Comparison of ENCODE assay signal across 26 cellular contexts in the genomic region with DNA sequence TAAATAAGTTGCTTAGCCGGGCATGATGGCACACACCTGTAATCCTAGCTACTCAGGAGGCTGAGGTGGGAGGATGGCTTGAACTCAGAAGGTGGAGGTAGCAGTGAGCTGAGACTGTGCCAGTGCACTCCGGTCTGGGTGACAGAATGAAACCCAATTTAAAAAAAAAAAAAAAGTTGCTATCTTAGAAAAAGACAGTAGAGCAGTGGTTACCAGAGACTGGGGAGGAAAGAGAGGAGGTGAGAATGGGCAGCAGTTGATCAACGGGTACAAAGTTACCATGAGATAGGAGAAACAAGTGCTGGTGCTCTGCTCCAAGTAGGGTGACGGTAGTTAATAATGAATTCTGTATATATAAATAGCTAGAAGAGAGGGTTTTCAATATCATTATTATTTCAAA. TPM values are rescaled to one million over a fixed set of nuclear protein-coding genes. Genes with fewer than 3 reads are reported as not detected.
DNase-seq lines count a peak whose midpoint lies in the region; ATAC-seq lines count a peak whose summit lies in the region.
"Had no signal": no experiment of that assay in that cellular context is flagged by ENCODE, and none has a peak within 500 bp of the region (broad histone marks: within the 10 kb centered on the region; RNA-seq: fewer than 3 reads in every experiment).

No MANE protein-coding gene starts in this region.

- no peak for DNase-seq in stimulated activated naive CD8-positive, alpha-beta T cell treated with anti-CD3 and anti-CD28 coated beads, Interleukin-15, amount 100 ng/mL, for 72 hours
- no peak for DNase-seq in activated CD4-positive, alpha-beta memory T cell treated with anti-CD3 and anti-CD28 coated beads for 36 hours
- DNase-seq in ecto neural progenitor cell (ENCODE audit: low spot score): peak; percentile 0
- DNase-seq in activated gamma-delta T cell treated with Interleukin-2 at 50 U/mL for 16 hours: no peak
- DNase-seq: activated CD4-positive, CD25-positive, alpha-beta regulatory T cell treated with anti-CD3 and anti-CD28 coated beads, Interleukin-2, amount 50 U/mL, for 72 hours; Calu3; DMS79 treated with DMSO at 0.1 percent for 48 hours; GDM1; H7; Karpas-422; lower lobe of right lung; NCI-H1417; NCI-H2029; NCI-H524; NK-92 treated with Interleukin-12 subunit alpha and Interleukin-12 subunit beta, amount 100 ng/mL, for 24 hours; ovary; PC-3; upper lobe of left lung had no signal

- POLR2A ChIA-PET in activated CD4-positive, alpha-beta memory T cell treated with anti-CD3 and anti-CD28 coated beads for 36 hours (lab: Charles Lee): interaction anchor here (0.7 to 2.7 kb wide), 4 partner anchors 16 to 122 kb away, joined by 3 to 27 read pairs (median 8); no protein-coding TSS in a partner anchor

- H3K4me3 Mint-ChIP-seq in stimulated activated naive CD8-positive, alpha-beta T cell treated with anti-CD3 and anti-CD28 coated beads, Interleukin-15, Interleukin-2, amounts not matched to agents 100 ng/mL and 50 ng/mL, for 24 hours: peak overlapping the region; percentile 27
- H3K4me3 Mint-ChIP-seq in stimulated activated naive CD8-positive, alpha-beta T cell treated with anti-CD3 and anti-CD28 coated beads, Interleukin-15, amount 100 ng/mL, for 72 hours: peak overlapping the region in 1 of 2 donors; percentile 33
- no peak overlapping the region for H3K4me3 Mint-ChIP-seq in activated CD4-positive, alpha-beta memory T cell treated with anti-CD3 and anti-CD28 coated beads for 36 hours

- H3K9me3 Mint-ChIP-seq in stimulated activated naive CD8-positive, alpha-beta T cell treated with anti-CD3 and anti-CD28 coated beads, Interleukin-15, Interleukin-2, amounts not matched to agents 100 ng/mL and 50 ng/mL, for 24 hours: peaks cover 4% of the 10 kb centered on the region
- peaks cover 0 to 5% of the 10 kb centered on the region in 2 donors for H3K9me3 Mint-ChIP-seq in stimulated activated naive CD8-positive, alpha-beta T cell treated with anti-CD3 and anti-CD28 coated beads, Interleukin-15, amount 100 ng/mL, for 72 hours
- no peaks in the 10 kb centered on the region for H3K9me3 Mint-ChIP-seq in activated CD4-positive, alpha-beta memory T cell treated with anti-CD3 and anti-CD28 coated beads for 36 hours
- H3K9me3 Mint-ChIP-seq: stimulated activated memory B cell treated with anti-CD40 and anti-IgM and Interleukin-4, amounts not matched to agents 10 μg/mL and 1 μg/mL and 100 μg/mL, for 72 hours had no signal

- peak overlapping the region; percentile 37 for H3K27ac Mint-ChIP-seq in stimulated activated naive CD8-positive, alpha-beta T cell treated with anti-CD3 and anti-CD28 coated beads, Interleukin-15, Interleukin-2, amounts not matched to agents 100 ng/mL and 50 ng/mL, for 24 hours
- H3K27ac Mint-ChIP-seq in stimulated activated naive CD8-positive, alpha-beta T cell treated with anti-CD3 and anti-CD28 coated beads, Interleukin-15, amount 100 ng/mL, for 72 hours: peak overlapping the region in 1 of 2 donors; percentile 6
- peak overlapping the region; percentile 24 for H3K27ac Mint-ChIP-seq in activated CD4-positive, alpha-beta memory T cell treated with anti-CD3 and anti-CD28 coated beads for 36 hours

- H3K36me3 Mint-ChIP-seq in stimulated activated naive CD8-positive, alpha-beta T cell treated with anti-CD3 and anti-CD28 coated beads, Interleukin-15, Interleukin-2, amounts not matched to agents 100 ng/mL and 50 ng/mL, for 24 hours (ENCODE audit: low read depth): no peaks in the 10 kb centered on the region
- no peaks in the 10 kb centered on the region for H3K36me3 Mint-ChIP-seq in activated CD4-positive, alpha-beta memory T cell treated with anti-CD3 and anti-CD28 coated beads for 36 hours

- H3K4me1 Mint-ChIP-seq in stimulated activated naive CD8-positive, alpha-beta T cell treated with anti-CD3 and anti-CD28 coated beads, Interleukin-15, Interleukin-2, amounts not matched to agents 100 ng/mL and 50 ng/mL, for 24 hours (ENCODE audit: low read depth): peaks cover 81% of the 10 kb centered on the region
- H3K4me1 Mint-ChIP-seq in stimulated activated naive CD8-positive, alpha-beta T cell treated with anti-CD3 and anti-CD28 coated beads, Interleukin-15, amount 100 ng/mL, for 72 hours: peaks cover 74% of the 10 kb centered on the region
- peaks cover 89% of the 10 kb centered on the region for H3K4me1 Mint-ChIP-seq in activated CD4-positive, alpha-beta memory T cell treated with anti-CD3 and anti-CD28 coated beads for 36 hours (ENCODE audit: low read depth)

- intact Hi-C loops in activated CD4-positive, alpha-beta memory T cell treated with anti-CD3 and anti-CD28 coated beads for 36 hours (cut with micrococcal nuclease): loop anchor here (1.0 kb wide), 1 partner anchor 17 kb away; a partner anchor contains a TSS

- CTCF ChIA-PET in activated CD4-positive, alpha-beta memory T cell treated with anti-CD3 and anti-CD28 coated beads for 36 hours (lab: Charles Lee): interaction anchor here (0.6 to 3.1 kb wide), 7 partner anchors 16 to 1310 kb away, joined by 3 to 24 read pairs (median 4); a partner anchor contains a TSS

- peaks cover 36% of the 10 kb centered on the region for H3K27me3 Mint-ChIP-seq in stimulated activated naive CD8-positive, alpha-beta T cell treated with anti-CD3 and anti-CD28 coated beads, Interleukin-15, Interleukin-2, amounts not matched to agents 100 ng/mL and 50 ng/mL, for 24 hours
- H3K27me3 Mint-ChIP-seq in stimulated activated naive CD8-positive, alpha-beta T cell treated with anti-CD3 and anti-CD28 coated beads, Interleukin-15, amount 100 ng/mL, for 72 hours: peaks cover 45% of the 10 kb centered on the region
- H3K27me3 Mint-ChIP-seq in activated CD4-positive, alpha-beta memory T cell treated with anti-CD3 and anti-CD28 coated beads for 36 hours: peaks cover 31% of the 10 kb centered on the region
- H3K27me3 Mint-ChIP-seq: stimulated activated memory B cell treated with anti-CD40 and anti-IgM and Interleukin-4, amounts not matched to agents 10 μg/mL and 1 μg/mL and 100 μg/mL, for 72 hours had no signal

- no peak for ATAC-seq in stimulated activated naive CD8-positive, alpha-beta T cell treated with anti-CD3 and anti-CD28 coated beads, Interleukin-15, amount 100 ng/mL, for 72 hours
- no peak for ATAC-seq in HG03025 (IDR thresholded peaks at IDR 0.05; ENCODE audit: low FRiP score, unreplicated experiment)
- ATAC-seq in HG02571 (IDR thresholded peaks at IDR 0.05; ENCODE audit: unreplicated experiment): no peak
- ATAC-seq: gastroesophageal sphincter, lower lobe of right lung, PC-3 had no signal

RNA-seq across cellular contexts. Expression of a gene that starts 0.8 kb away (rescaled TPM):
- total RNA-seq in activated CD4-positive, alpha-beta memory T cell treated with anti-CD3 and anti-CD28 coated beads for 36 hours: 1 to 10 TPM; 2.2 TPM
- total RNA-seq: Calu3, dermis microvascular lymphatic vessel endothelial cell, H7, PC-3, renal cortical epithelial cell had no signal

RNA-seq across cellular contexts. Expression of a gene that starts 17.7 kb away (rescaled TPM):
- total RNA-seq in activated CD4-positive, alpha-beta memory T cell treated with anti-CD3 and anti-CD28 coated beads for 36 hours: 1 to 10 TPM; 2.0 to 2.1 TPM
- total RNA-seq: Calu3, cerebellum, dermis microvascular lymphatic vessel endothelial cell, H7, PC-3, renal cortical epithelial cell had no signal

RNA-seq across cellular contexts. Expression of a gene that starts 54.0 kb away (rescaled TPM):
- 1 to 10 TPM; 1.3 to 1.4 TPM for total RNA-seq in activated CD4-positive, alpha-beta memory T cell treated with anti-CD3 and anti-CD28 coated beads for 36 hours
- total RNA-seq: Calu3, H7, renal cortical epithelial cell had no signal
